ENCODE assay signal across 15 cellular contexts in the genomic region with DNA sequence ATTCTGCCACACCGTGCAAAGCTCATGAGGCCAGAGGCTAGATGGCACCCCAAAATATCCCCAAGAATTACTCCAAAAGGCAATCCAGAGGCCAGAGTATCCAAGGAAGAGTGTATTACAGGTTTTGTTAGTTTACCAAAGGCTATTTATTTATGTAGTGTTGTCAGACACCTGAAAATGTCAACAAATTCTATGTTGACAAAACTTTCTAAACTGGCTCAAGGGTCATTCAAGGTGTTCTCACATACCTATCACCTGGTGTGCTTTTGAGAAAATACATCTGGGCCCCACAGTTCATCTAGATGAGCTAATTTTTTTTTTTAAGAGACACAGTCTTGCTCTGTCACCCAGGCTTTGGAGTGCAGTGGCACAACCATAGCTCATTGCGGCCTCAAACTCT. TPM values are rescaled to one million over a fixed set of nuclear protein-coding genes. Genes with fewer than 3 reads are reported as not detected.
DNase-seq lines count a peak whose midpoint lies in the region; ATAC-seq, FAIRE-seq and TF ChIP-seq lines count a peak whose summit lies in the region.
"Had no signal": no experiment of that assay in that cellular context is flagged by ENCODE, and none has a peak within 500 bp of the region (broad histone marks: within the 10 kb centered on the region; RNA-seq: fewer than 3 reads in every experiment).

No MANE protein-coding gene starts in this region.

- FAIRE-seq in HepG2 (lab: Jason Lieb, UNC) (no peak), GM12891 (lab: Jason Lieb, UNC) (no peak)
- FAIRE-seq: A204.1, GM12878, H54 had no signal

- intact Hi-C loops in HepG2 (cut with micrococcal nuclease; ENCODE audit: unreplicated experiment), result no loop called here
- intact Hi-C loops in activated CD4-positive, alpha-beta memory T cell treated with anti-CD3 and anti-CD28 coated beads for 36 hours (cut with micrococcal nuclease), result no loop called here
- intact Hi-C loops in activated CD4-positive, alpha-beta T cell treated with anti-CD3 and anti-CD28 coated beads, Interleukin-2, amount 10 ng/mL, durations not matched to agents 24 days and 14 days (cut with micrococcal nuclease), result no loop called here

- CTCF ChIA-PET in HepG2 (lab: Yijun Ruan, JAX; ENCODE audit: low intra/inter-chr PET ratio, low total read pairs), result no interaction called here
- CTCF ChIA-PET in activated CD4-positive, alpha-beta memory T cell treated with anti-CD3 and anti-CD28 coated beads for 36 hours (lab: Charles Lee), result interaction anchor here (1.5 to 4.0 kb wide), 3 partner anchors 13 to 77 kb away, joined by 3 to 14 read pairs (median 9); no protein-coding TSS in a partner anchor

- no peak overlapping the region for H3K27ac Mint-ChIP-seq in activated CD4-positive, alpha-beta memory T cell treated with anti-CD3 and anti-CD28 coated beads for 36 hours
- no peak overlapping the region for H3K27ac Mint-ChIP-seq in activated CD4-positive, alpha-beta T cell treated with anti-CD3 and anti-CD28 coated beads, Interleukin-2, amount 10 ng/mL, durations not matched to agents 24 days and 14 days
- H3K27ac Mint-ChIP-seq: CD8-positive, alpha-beta memory T cell; IgD-negative memory B cell had no signal

- BruUV-seq in HepG2 (replicated peaks; lab: Mats Ljungman, UMichigan), result no TSS peak

- in situ Hi-C loops in HepG2 (cut with HindIII; ENCODE audit: extremely low pct_ligation_motif_present, low pct_unique_long_range_greater_than_20kb), result no loop called here

- no peaks in the 10 kb centered on the region for H3K36me3 Mint-ChIP-seq in activated CD4-positive, alpha-beta memory T cell treated with anti-CD3 and anti-CD28 coated beads for 36 hours
- H3K36me3 Mint-ChIP-seq in activated CD4-positive, alpha-beta T cell treated with anti-CD3 and anti-CD28 coated beads, Interleukin-2, amount 10 ng/mL, durations not matched to agents 24 days and 14 days (ENCODE audit: low read depth), result no peaks in the 10 kb centered on the region
- H3K36me3 Mint-ChIP-seq: CD8-positive, alpha-beta memory T cell; IgD-negative memory B cell had no signal

- no peak overlapping the region for H2AFZ ChIP-seq in HepG2 (ENCODE audit: low read length)
- H2AFZ ChIP-seq: GM23248 had no signal

- no peaks in the 10 kb centered on the region for H3K27me3 Mint-ChIP-seq in activated CD4-positive, alpha-beta memory T cell treated with anti-CD3 and anti-CD28 coated beads for 36 hours
- peaks cover 9% of the 10 kb centered on the region for H3K27me3 Mint-ChIP-seq in activated CD4-positive, alpha-beta T cell treated with anti-CD3 and anti-CD28 coated beads, Interleukin-2, amount 10 ng/mL, durations not matched to agents 24 days and 14 days
- H3K27me3 Mint-ChIP-seq: CD8-positive, alpha-beta memory T cell had no signal

- no peak overlapping the region for H3K4me3 Mint-ChIP-seq in activated CD4-positive, alpha-beta memory T cell treated with anti-CD3 and anti-CD28 coated beads for 36 hours
- H3K4me3 Mint-ChIP-seq in activated CD4-positive, alpha-beta T cell treated with anti-CD3 and anti-CD28 coated beads, Interleukin-2, amount 10 ng/mL, durations not matched to agents 24 days and 14 days, result no peak overlapping the region
- H3K4me3 Mint-ChIP-seq: IgD-negative memory B cell had no signal

- POLR2A ChIA-PET in HepG2 (lab: Yijun Ruan, JAX), result interaction anchor here (1.2 kb wide), 2 partner anchors 12 to 13 kb away, joined by 3 to 4 read pairs; partner anchors contain the start of gene DTNB
- POLR2A ChIA-PET in activated CD4-positive, alpha-beta memory T cell treated with anti-CD3 and anti-CD28 coated beads for 36 hours (lab: Charles Lee), result no interaction called here

- H3K4me3 ChIP-seq in HepG2 (replicated peaks in 1 of 3; ENCODE audit: insufficient read depth in 1 of 3, low read depth in 2 of 3, low read length in 3 of 3), result no peak overlapping the region
- H3K4me3 ChIP-seq: GM12878, GM23248 had no signal

- H3K4me1 Mint-ChIP-seq in activated CD4-positive, alpha-beta memory T cell treated with anti-CD3 and anti-CD28 coated beads for 36 hours (ENCODE audit: low read depth), result peaks cover 5% of the 10 kb centered on the region
- H3K4me1 Mint-ChIP-seq in activated CD4-positive, alpha-beta T cell treated with anti-CD3 and anti-CD28 coated beads, Interleukin-2, amount 10 ng/mL, durations not matched to agents 24 days and 14 days, result no peaks in the 10 kb centered on the region
- H3K4me1 Mint-ChIP-seq: CD8-positive, alpha-beta memory T cell; IgD-negative memory B cell had no signal

- H3K79me2 ChIP-seq in HepG2 (ENCODE audit: insufficient read depth, low read length), result no peaks in the 10 kb centered on the region

- TF ChIP-seq EP300 in HepG2 (IDR thresholded peaks at IDR 0.05; ENCODE audit: low read depth in 2 of 2, low read length in 2 of 2), result 0 out of 4 replicates have a peak, but pooled peaks of 1 of the 2 experiments have one; percentile 15
- TF ChIP-seq EP300 in HepG2 (CRISPR knock-in tag; IDR thresholded peaks at IDR 0.05; ENCODE audit: borderline replicate concordance), result no peak

- DNase-seq in DMS53 treated with DMSO at 0.1 percent for 48 hours (lab: John Stamatoyannopoulos, UW; ENCODE audit: unreplicated experiment) (peak; percentile 75), NCI-H510A treated with DMSO at 0.1 percent for 48 hours (lab: John Stamatoyannopoulos, UW) (peak; percentile 84), HepG2 (ENCODE audit: low spot score) (no peak), GM12891 (ENCODE audit: insufficient read length, low spot score) (no peak)
- no peak for DNase-seq in activated CD4-positive, alpha-beta memory T cell treated with anti-CD3 and anti-CD28 coated beads for 36 hours
- DNase-seq in activated CD4-positive, alpha-beta T cell treated with anti-CD3 and anti-CD28 coated beads, Interleukin-2, amount 10 ng/mL, durations not matched to agents 24 days and 14 days, result no peak
- DNase-seq: CD8-positive, alpha-beta memory T cell; DMS79; GM23248 had no signal

- ATAC-seq in HepG2, result peak; percentile 35
- ATAC-seq: GM12878, HCT116 had no signal

- H3K9me3 ChIP-seq in HepG2 (ENCODE audit: low read length), result no peaks in the 10 kb centered on the region

- H3K4me1 ChIP-seq in HepG2 (ENCODE audit: insufficient read depth, low read length), result peaks cover 30% of the 10 kb centered on the region

- TF ChIP-seq POLR2A in HepG2 (IDR thresholded peaks at IDR 0.05; ENCODE audit: insufficient read depth in 1 of 2, low read depth in 2 of 2, low read length in 2 of 2) (no peak), GM12891 (IDR thresholded peaks at IDR 0.05; ENCODE audit: low read depth, low read length) (no peak)

- H4K20me1 ChIP-seq in HepG2 (ENCODE audit: insufficient read depth, low read length), result no peaks in the 10 kb centered on the region

- H3K9me3 Mint-ChIP-seq in activated CD4-positive, alpha-beta memory T cell treated with anti-CD3 and anti-CD28 coated beads for 36 hours, result no peaks in the 10 kb centered on the region
- H3K9me3 Mint-ChIP-seq in activated CD4-positive, alpha-beta T cell treated with anti-CD3 and anti-CD28 coated beads, Interleukin-2, amount 10 ng/mL, durations not matched to agents 24 days and 14 days, result no peaks in the 10 kb centered on the region
- H3K9me3 Mint-ChIP-seq: CD8-positive, alpha-beta memory T cell; IgD-negative memory B cell had no signal

- TF ChIP-seq RAD21 in HepG2 (CRISPR knock-in tag; IDR thresholded peaks at IDR 0.05), result no peak

- no peak overlapping the region for H3K4me2 ChIP-seq in HepG2 (ENCODE audit: low read depth, low read length)

- H3K9ac ChIP-seq in HepG2 (ENCODE audit: insufficient read depth, low read depth, low read length), result no peak overlapping the region
- H3K9ac ChIP-seq: GM23248 had no signal

- H3K27me3 ChIP-seq in HepG2 (ENCODE audit: control insufficient read depth in 1 of 2, insufficient read depth in 2 of 2, low read length in 2 of 2), result no peaks in the 10 kb centered on the region; a peak in 2 of 5 replicates

- 17% methylated on average over 2 of the region's 2 CpGs for WGBS in HepG2 (ENCODE audit: low lambda C conversion rate)

- TF ChIP-seq CTCF in 22Rv1 (IDR thresholded peaks at IDR 0.05) (no peak), HepG2 (CRISPR knock-in tag; IDR thresholded peaks at IDR 0.05) (no peak)

- H3K36me3 ChIP-seq in HepG2 (replicated peaks in 1 of 2; ENCODE audit: control insufficient read depth in 1 of 2, insufficient read depth in 2 of 2, low read length in 2 of 2), result no peaks in the 10 kb centered on the region

- H3K27ac ChIP-seq in 22Rv1, result peak overlapping the region; percentile 25; the same call in 1 of the 2 replicates
- no peak overlapping the region for H3K27ac ChIP-seq in HepG2 (ENCODE audit: extremely low read length, insufficient read depth, low read length)
- H3K27ac ChIP-seq: GM23248 had no signal

TF ChIP-seq in GM12891, 5 proteins besides CTCF, POLR2A, EP300 and RAD21:
- TF ChIP-seq SPI1 (IDR thresholded peaks at IDR 0.05; ENCODE audit: low read depth, low read length) (no peak), POLR2AphosphoS5 (IDR thresholded peaks at IDR 0.05; ENCODE audit: low read depth, low read length) (no peak)
TF ChIP-seq in GM12891: peak in this region for 0.

RNA-seq across cellular contexts. Expression of gene DTNB, which starts 12.4 kb away (rescaled TPM):
- total RNA-seq in HepG2 (2016; rRNA removed; fragmentation: Illumina TruSeq; extraction: Trizol), result 13.7 and 14.4 TPM in 2 replicates
- total RNA-seq in HepG2 (2016; cell fraction: cytosol; rRNA removed; fragmentation: Illumina TruSeq; extraction: Trizol; ENCODE audit: low read depth), result 28.9 and 34.5 TPM in 2 replicates
- total RNA-seq in HepG2 (2016; cell fraction: insoluble cytoplasmic fraction; rRNA removed; fragmentation: Illumina TruSeq; extraction: Trizol), result 13.7 and 14.4 TPM in 2 replicates
- total RNA-seq in HepG2 (2016; cell fraction: membrane; rRNA removed; fragmentation: Illumina TruSeq; extraction: Trizol), result 30.4 and 34.2 TPM in 2 replicates
- 19.0 and 20.2 TPM in 2 replicates for total RNA-seq in HepG2 (2016; cell fraction: nucleus; rRNA removed; fragmentation: Illumina TruSeq; extraction: Trizol)
- 21.7 and 23.9 TPM in 2 replicates for polyA plus RNA-seq in HepG2 (2011; rRNA removed)
- 10.9 and 12.5 TPM in 2 replicates for polyA plus RNA-seq in HepG2 (2011; cell fraction: cytosol; rRNA removed)
- 20.1 and 22.6 TPM in 2 replicates for polyA plus RNA-seq in HepG2 (2011; cell fraction: nucleus; rRNA removed)
- 9.6 and 10.4 TPM in 2 replicates for polyA plus RNA-seq in HepG2 (2012)
- 26.8 and 31.6 TPM in 2 replicates for polyA plus RNA-seq in HepG2 (2016; cell fraction: cytosol; fragmentation: Illumina TruSeq; extraction: Trizol; ENCODE audit: low read depth)
- polyA plus RNA-seq in HepG2 (2016; cell fraction: insoluble cytoplasmic fraction; fragmentation: Illumina TruSeq; extraction: Trizol; ENCODE audit: low read depth), result 13.2 and 14.8 TPM in 2 replicates
- 33.3 and 36.1 TPM in 2 replicates for polyA plus RNA-seq in HepG2 (2016; cell fraction: membrane; fragmentation: Illumina TruSeq; extraction: Trizol; ENCODE audit: low read depth)
- 18.4 and 20.4 TPM in 2 replicates for polyA plus RNA-seq in HepG2 (2016; cell fraction: nucleus; fragmentation: Illumina TruSeq; extraction: Trizol; ENCODE audit: insufficient read depth, low read depth)
- polyA minus RNA-seq in HepG2 (2011; rRNA and poly(A)+ RNA removed; ENCODE audit: low replicate concordance), result 26.2 and 31.7 TPM in 2 replicates
- 10.5 and 13.8 TPM in 2 replicates for polyA minus RNA-seq in HepG2 (2011; cell fraction: cytosol; rRNA and poly(A)+ RNA removed)
- 41.6 and 48.1 TPM in 2 replicates for polyA minus RNA-seq in HepG2 (2011; cell fraction: nucleus; rRNA and poly(A)+ RNA removed)
- 43.0 TPM for polyA plus RNA-seq in GM12891 (2012; ENCODE audit: low read depth, missing spikeins)
- total RNA-seq in activated CD4-positive, alpha-beta memory T cell treated with anti-CD3 and anti-CD28 coated beads for 36 hours, result 10 to 100 TPM; 20.8 to 25.1 TPM
- total RNA-seq in activated CD4-positive, alpha-beta T cell treated with anti-CD3 and anti-CD28 coated beads, Interleukin-2, amount 10 ng/mL, durations not matched to agents 24 days and 14 days, result 25.8 and 30.5 TPM in 2 replicates

Comparison
In these comparisons a context has a peak if more than half of its experiments do, and no peak if none do; other contexts are left out.
1. DNase-seq: peak in DMS53 treated with DMSO at 0.1 percent for 48 hours (single experiment) and NCI-H510A treated with DMSO at 0.1 percent for 48 hours (single experiment); none in HepG2 (single experiment), GM12891 (single experiment), activated CD4-positive, alpha-beta memory T cell treated with anti-CD3 and anti-CD28 coated beads for 36 hours (single experiment) and activated CD4-positive, alpha-beta T cell treated with anti-CD3 and anti-CD28 coated beads, Interleukin-2, amount 10 ng/mL, durations not matched to agents 24 days and 14 days (single experiment).